In genomic region chr21:36188081-36188681, GRCh38 we compare ENCODE assay signal across 9 cellular contexts. TPM values are rescaled to one million over a fixed set of nuclear protein-coding genes. Genes with fewer than 3 reads are reported as not detected.
DNase-seq lines count a peak whose midpoint lies in the region; ATAC-seq and TF ChIP-seq lines count a peak whose summit lies in the region.
"Had no signal": no experiment of that assay in that cellular context is flagged by ENCODE, and none has a peak within 500 bp of the region (broad histone marks: within the 10 kb centered on the region; RNA-seq: fewer than 3 reads in every experiment).

No MANE protein-coding gene starts in this region.

- H3K9me3 ChIP-seq in right atrium auricular region = no peaks in the 10 kb centered on the region
- no peaks in the 10 kb centered on the region for H3K9me3 ChIP-seq in WERI-Rb-1 (ENCODE audit: severe bottlenecking)
- H3K9me3 ChIP-seq in upper lobe of right lung = no peaks in the 10 kb centered on the region
- no peaks in the 10 kb centered on the region for H3K9me3 ChIP-seq in BE2C

- no peak overlapping the region for H3K4me3 ChIP-seq in right atrium auricular region
- no peak overlapping the region for H3K4me3 ChIP-seq in WERI-Rb-1 (ENCODE audit: low read depth, low read length)
- no peak overlapping the region for H3K4me3 ChIP-seq in upper lobe of right lung
- H3K4me3 ChIP-seq in BE2C (ENCODE audit: low read depth, low read length) = no peak overlapping the region

- peaks cover 0 to 21% of the 10 kb centered on the region in 2 donors for H3K4me1 ChIP-seq in right atrium auricular region
- H3K4me1 ChIP-seq in upper lobe of right lung = peaks cover 7% of the 10 kb centered on the region
- H3K4me1 ChIP-seq in BE2C = no peaks in the 10 kb centered on the region

- peak; percentile 76 for DNase-seq in Right ventricle myocardium inferior (ENCODE audit: missing footprints)
- no peak for DNase-seq in right atrium auricular region (ENCODE audit: low spot score)
- DNase-seq in WERI-Rb-1 = no peak
- DNase-seq in left kidney (ENCODE audit: low read depth, low spot score) = peak; percentile 11
- peak; percentile 68 for DNase-seq in upper lobe of right lung
- DNase-seq in D341Med (ENCODE audit: low spot score) = no peak
- DNase-seq in BE2C = no peak
- DNase-seq: activated T-cell treated with anti-CD3 and anti-CD28 coated beads for 4 hours had no signal

- no peaks in the 10 kb centered on the region for H3K27me3 ChIP-seq in right atrium auricular region
- no peaks in the 10 kb centered on the region for H3K27me3 ChIP-seq in WERI-Rb-1 (ENCODE audit: insufficient read depth, low read depth, severe bottlenecking)
- H3K27me3 ChIP-seq in upper lobe of right lung = no peaks in the 10 kb centered on the region
- H3K27me3 ChIP-seq in BE2C = no peaks in the 10 kb centered on the region

- no peaks in the 10 kb centered on the region for H3K36me3 ChIP-seq in right atrium auricular region
- H3K36me3 ChIP-seq in WERI-Rb-1 = peaks cover 11% of the 10 kb centered on the region
- no peaks in the 10 kb centered on the region for H3K36me3 ChIP-seq in upper lobe of right lung
- H3K36me3 ChIP-seq in BE2C = no peaks in the 10 kb centered on the region

- H3K27ac ChIP-seq in right atrium auricular region (no peak overlapping the region), WERI-Rb-1 (no peak overlapping the region), upper lobe of right lung (no peak overlapping the region)

- ATAC-seq in Right ventricle myocardium inferior = peak; percentile 81
- peak; percentile 85 for ATAC-seq in upper lobe of right lung
- ATAC-seq in HG03159 (IDR thresholded peaks at IDR 0.05; ENCODE audit: unreplicated experiment) = no peak

- TF ChIP-seq CTCF in right atrium auricular region (IDR thresholded peaks at IDR 0.05) (no peak), WERI-Rb-1 (IDR thresholded peaks at IDR 0.05; ENCODE audit: low read depth, low read length) (peak; percentile 36; the same call in 1 of the 2 replicates), upper lobe of right lung (IDR thresholded peaks at IDR 0.05) (no peak), BE2C (IDR thresholded peaks at IDR 0.05; ENCODE audit: low read depth, low read length) (no peak)

- intact Hi-C loops in Right ventricle myocardium inferior (cut with DNase I) (loop anchor here (2.0 kb wide), 1 partner anchor 31 kb away; the partner anchor contains the start of gene DOP1B), upper lobe of right lung (cut with DNase I) (no loop called here)

RNA-seq across cellular contexts. Expression of gene DOP1B, which starts 31.6 kb away (rescaled TPM):
- 17.9 TPM for total RNA-seq in Right ventricle myocardium inferior
- total RNA-seq in right atrium auricular region = 1 to 10 TPM; 4.0 to 4.9 TPM
- 19.0 TPM for total RNA-seq in upper lobe of right lung
- 0.32 TPM for polyA plus RNA-seq in BE2C (2012; ENCODE audit: insufficient read depth, insufficient read length, low read depth)

RNA-seq across cellular contexts. Expression of gene CBR3, which starts 53.3 kb away (rescaled TPM):
- total RNA-seq in Right ventricle myocardium inferior (2.5 TPM), right atrium auricular region (1 to 10 TPM; 1.8 to 8.2 TPM), upper lobe of right lung (4.1 TPM)
- polyA plus RNA-seq in BE2C (2012; ENCODE audit: insufficient read depth, insufficient read length, low read depth) = not detected

Comparison
In these comparisons a context has a peak if more than half of its experiments do, and no peak if none do; other contexts are left out.
1. DNase-seq: peak in Right ventricle myocardium inferior (single experiment), left kidney (single experiment) and upper lobe of right lung (single experiment); none in right atrium auricular region (single experiment), WERI-Rb-1 (single experiment), D341Med (single experiment) and BE2C (single experiment).